In genomic region chr7:2525931-2526630, GRCh38 we compare ENCODE assay signal across 9 cellular contexts. TPM values are rescaled to one million over a fixed set of nuclear protein-coding genes. Genes with fewer than 3 reads are reported as not detected.
DNase-seq lines count a peak whose midpoint lies in the region; ATAC-seq and TF ChIP-seq lines count a peak whose summit lies in the region.
"Had no signal": no experiment of that assay in that cellular context is flagged by ENCODE, and none has a peak within 500 bp of the region (broad histone marks: within the 10 kb centered on the region; RNA-seq: fewer than 3 reads in every experiment).

No MANE protein-coding gene starts in this region.

- TF ChIP-seq CTCF in activated B cell treated with CpG ODN at 0.5 μM for 24 hours (IDR thresholded peaks at IDR 0.05): no peak
- TF ChIP-seq CTCF in nephron (IDR thresholded peaks at IDR 0.05; ENCODE audit: unreplicated experiment in 3 of 3): no peak
- TF ChIP-seq CTCF in Caco-2 (IDR thresholded peaks at IDR 0.05; ENCODE audit: insufficient read depth in 1 of 2, low read depth in 1 of 2, low read length in 1 of 2, severe bottlenecking in 1 of 2, unreplicated experiment in 1 of 2): no peak

- H3K4me3 ChIP-seq in Caco-2 (ENCODE audit: low read depth, low read length): no peak overlapping the region

- CTCF ChIA-PET in activated B cell treated with CpG ODN at 0.5 μM for 24 hours (lab: Charles Lee): no interaction called here
- CTCF ChIA-PET in Caco-2 (lab: Charles Lee): interaction anchor here (0.6 to 0.8 kb wide), 2 partner anchors 56 to 117 kb away, joined by 3 to 4 read pairs; no protein-coding TSS in a partner anchor

- no peaks in the 10 kb centered on the region for H3K27me3 ChIP-seq in Caco-2 (replicated peaks; ENCODE audit: control insufficient read depth, insufficient read depth, low read length)

- H3K9me3 ChIP-seq in Caco-2: no peaks in the 10 kb centered on the region

- peak; percentile 91 for DNase-seq in COR-L47 (lab: John Stamatoyannopoulos, UW)
- DNase-seq in activated B cell treated with CpG ODN at 0.5 μM for 24 hours: no peak
- no peak for DNase-seq in activated naive CD4-positive, alpha-beta T cell (lab: John Stamatoyannopoulos, UW)
- DNase-seq in Caco-2: no peak
- DNase-seq: activated effector memory CD4-positive, alpha-beta T cell treated with Interleukin-2 at 50 U/mL for 16 hours; NCI-H82 had no signal

- H3K27ac Mint-ChIP-seq in IgD-negative memory B cell (peak overlapping the region; percentile 57 to 87 (median 84)), activated B cell treated with CpG ODN at 0.5 μM for 24 hours (peak overlapping the region; percentile 50), nephron (peak overlapping the region in 1 of 3 experiments; percentile 44), Caco-2 (ENCODE audit: unreplicated experiment) (no peak overlapping the region)

- H3K9me3 Mint-ChIP-seq in IgD-negative memory B cell (no peaks in the 10 kb centered on the region), activated B cell treated with CpG ODN at 0.5 μM for 24 hours (no peaks in the 10 kb centered on the region), nephron (no peaks in the 10 kb centered on the region), Caco-2 (ENCODE audit: unreplicated experiment) (no peaks in the 10 kb centered on the region)

- H3K36me3 Mint-ChIP-seq in IgD-negative memory B cell (peaks cover 7% of the 10 kb centered on the region), activated B cell treated with CpG ODN at 0.5 μM for 24 hours (ENCODE audit: low read depth) (peaks cover 46% of the 10 kb centered on the region), nephron (ENCODE audit: low read depth) (peaks cover 4% of the 10 kb centered on the region), Caco-2 (ENCODE audit: insufficient read depth, unreplicated experiment) (no peaks in the 10 kb centered on the region)

- BruUV-seq in Caco-2 (replicated peaks; lab: Mats Ljungman, UMichigan): no TSS peak

- peak overlapping the region in 3 of 4 donors; percentile 58 to 84 (median 72) for H3K4me3 Mint-ChIP-seq in IgD-negative memory B cell
- H3K4me3 Mint-ChIP-seq in activated B cell treated with CpG ODN at 0.5 μM for 24 hours: no peak overlapping the region
- H3K4me3 Mint-ChIP-seq in nephron: peak overlapping the region in 2 of 3 experiments; percentile 9 to 56
- no peak overlapping the region for H3K4me3 Mint-ChIP-seq in Caco-2 (ENCODE audit: unreplicated experiment)

- H3K4me1 ChIP-seq in Caco-2: peaks cover 86% of the 10 kb centered on the region

- H3K36me3 ChIP-seq in Caco-2 (ENCODE audit: control insufficient read depth, insufficient read depth, low read length): no peaks in the 10 kb centered on the region

- H3K4me1 Mint-ChIP-seq in IgD-negative memory B cell (peaks cover 25 to 37% (median 37%) of the 10 kb centered on the region in 3 donors), activated B cell treated with CpG ODN at 0.5 μM for 24 hours (peaks cover 86% of the 10 kb centered on the region), nephron (peaks cover 25% of the 10 kb centered on the region), Caco-2 (ENCODE audit: low read depth, unreplicated experiment) (peaks cover 25% of the 10 kb centered on the region)

- H3K27me3 Mint-ChIP-seq in IgD-negative memory B cell (no peaks in the 10 kb centered on the region), activated B cell treated with CpG ODN at 0.5 μM for 24 hours (no peaks in the 10 kb centered on the region), nephron (ENCODE audit: low read depth) (no peaks in the 10 kb centered on the region), Caco-2 (ENCODE audit: insufficient read depth, unreplicated experiment) (no peaks in the 10 kb centered on the region)

- intact Hi-C loops in activated B cell treated with CpG ODN at 0.5 μM for 24 hours (cut with micrococcal nuclease): loop anchor here (5.0 to 10.0 kb wide), 3 partner anchors 229 to 1301 kb away; partner anchors contain the start of gene MAD1L1
- intact Hi-C loops in Caco-2 (cut with micrococcal nuclease; ENCODE audit: unreplicated experiment): no loop called here

- POLR2A ChIA-PET in activated B cell treated with CpG ODN at 0.5 μM for 24 hours (lab: Charles Lee) (interaction anchor here (1.2 to 5.7 kb wide), 3 partner anchors 16 to 184 kb away, joined by 3 to 304 read pairs (median 17); partner anchors contain the start of gene IQCE), Caco-2 (lab: Charles Lee) (interaction anchor here (0.5 kb wide), 1 partner anchor 246 kb away, joined by 3 read pairs; no protein-coding TSS in a partner anchor)

- ATAC-seq in activated B cell treated with CpG ODN at 0.5 μM for 24 hours (ENCODE audit: low read depth) (no peak), GM21528 (IDR thresholded peaks at IDR 0.05; ENCODE audit: low FRiP score, unreplicated experiment) (no peak)

RNA-seq across cellular contexts. Expression of gene LFNG, which starts 6.5 kb away (rescaled TPM):
- polyA plus RNA-seq in IgD-negative memory B cell: 1.7 TPM
- 87.4 and 95.8 TPM in 2 replicates for total RNA-seq in activated B cell treated with CpG ODN at 0.5 μM for 24 hours
- 4.5 and 5.1 TPM in 2 replicates for total RNA-seq in Caco-2 (2022)

RNA-seq across cellular contexts. Expression of gene BRAT1, which starts 29.2 kb away (rescaled TPM):
- 39.4 TPM for polyA plus RNA-seq in IgD-negative memory B cell
- total RNA-seq in activated B cell treated with CpG ODN at 0.5 μM for 24 hours: 29.6 and 31.7 TPM in 2 replicates
- total RNA-seq in Caco-2 (2022): 33.2 and 33.5 TPM in 2 replicates

RNA-seq across cellular contexts. Expression of gene IQCE, which starts 32.7 kb away (rescaled TPM):
- polyA plus RNA-seq in IgD-negative memory B cell: 2.3 TPM
- total RNA-seq in activated B cell treated with CpG ODN at 0.5 μM for 24 hours (7.5 and 7.7 TPM in 2 replicates), Caco-2 (2022) (13.4 and 18.7 TPM in 2 replicates)

RNA-seq across cellular contexts. Expression of gene GRIFIN, which starts 49.9 kb away (rescaled TPM):
- polyA plus RNA-seq in IgD-negative memory B cell: not detected
- not detected in 2 replicates for total RNA-seq in activated B cell treated with CpG ODN at 0.5 μM for 24 hours
- total RNA-seq in Caco-2 (2022): not detected in 2 replicates

Comparison
In these comparisons a context has a peak if more than half of its experiments do, and no peak if none do; other contexts are left out.
1. H3K4me3 Mint-ChIP-seq: peak in IgD-negative memory B cell (3 of 4) and nephron (2 of 3); none in activated B cell treated with CpG ODN at 0.5 μM for 24 hours (single experiment) and Caco-2 (single experiment).
2. RNA of gene LFNG, which starts 6.5 kb away (total RNA-seq): 87.4 to 95.8 TPM in activated B cell treated with CpG ODN at 0.5 μM for 24 hours; 4.5 to 5.1 TPM in Caco-2; every median in the first group is over 10 times any median in the second.